Comparison of ENCODE assay signal across 18 cellular contexts in the genomic region with DNA sequence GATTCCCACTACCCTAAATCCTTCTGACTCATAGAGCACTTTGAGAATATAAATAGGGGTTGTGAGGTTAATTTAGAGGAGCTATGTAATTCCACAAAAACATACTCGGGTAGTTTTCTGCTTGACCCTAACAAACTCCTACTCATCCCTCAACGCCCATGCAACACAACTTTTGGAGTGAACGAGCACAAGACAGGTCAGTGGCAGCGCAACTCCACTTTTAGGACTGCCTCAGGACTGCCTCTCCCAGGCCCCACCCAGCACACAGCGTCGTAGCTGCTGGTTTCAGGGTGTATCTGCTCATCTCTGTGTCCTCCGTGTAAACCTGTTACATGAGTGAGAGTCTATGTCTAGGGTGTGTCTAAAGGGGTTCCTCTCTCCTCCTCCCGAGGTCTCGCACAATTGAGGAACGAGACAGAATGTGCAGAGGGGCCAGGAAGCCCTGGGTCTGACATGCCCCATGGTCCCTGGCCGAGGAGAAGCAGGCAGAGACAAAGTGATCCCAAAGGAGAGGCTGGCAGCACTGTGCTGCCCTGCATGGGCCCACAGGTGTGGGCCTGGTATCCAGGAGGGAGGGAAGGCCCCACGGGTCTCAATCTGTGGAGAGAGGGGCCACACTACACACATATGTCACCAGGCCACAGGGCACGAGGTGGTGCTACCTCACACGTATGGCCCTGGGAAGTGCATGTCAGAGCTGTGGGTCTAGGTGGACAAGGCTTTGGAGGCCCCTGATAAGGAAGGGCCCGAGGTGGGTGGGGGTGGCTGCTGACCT. TPM values are rescaled to one million over a fixed set of nuclear protein-coding genes. Genes with fewer than 3 reads are reported as not detected.
DNase-seq lines count a peak whose midpoint lies in the region; ATAC-seq, FAIRE-seq and TF ChIP-seq lines count a peak whose summit lies in the region.
"Had no signal": no experiment of that assay in that cellular context is flagged by ENCODE, and none has a peak within 500 bp of the region (broad histone marks: within the 10 kb centered on the region; RNA-seq: fewer than 3 reads in every experiment).

No MANE protein-coding gene starts in this region.

- peak; percentile 44 for DNase-seq in activated CD8-positive, alpha-beta memory T cell treated with anti-CD3 and anti-CD28 coated beads for 24 hours
- no peak for DNase-seq in activated CD8-positive, alpha-beta memory T cell treated with anti-CD3 and anti-CD28 coated beads, Interleukin-2, amount 50 U/mL, for 4 hours
- DNase-seq in K562 (ENCODE audit: extremely low read depth in 1 of 4, low spot score in 3 of 4) (peak in 3 of 4 experiments; percentile 34 to 40 (median 39)), mesothelial cell of epicardium (ENCODE audit: low spot score in 2 of 2, unreplicated experiment in 2 of 2) (peak; percentile 8 to 26), transverse colon (peak; percentile 4), SKM-1 (lab: John Stamatoyannopoulos, UW; ENCODE audit: unreplicated experiment) (no peak), GF-D8 (lab: John Stamatoyannopoulos, UW) (no peak), HuH-7.5 (ENCODE audit: low spot score) (no peak)
- DNase-seq: activated CD8-positive, alpha-beta T cell treated with anti-CD3 and anti-CD28 coated beads for 36 hours; SHP77 treated with DMSO at 0.1 percent for 48 hours had no signal

- H4K20me1 ChIP-seq in K562 (replicated peaks; ENCODE audit: control insufficient read depth, insufficient read depth, low read length) = no peaks in the 10 kb centered on the region; the same call in none of the 2 replicates

- CTCF ChIA-PET in K562 (lab: Yijun Ruan, JAX; ENCODE audit: low intra/inter-chr PET ratio) = no interaction called here

- no TSS peak for BruUV-seq in K562 (replicated peaks; lab: Mats Ljungman, UMichigan)

- no peak overlapping the region for H3K27ac Mint-ChIP-seq in mesothelial cell of epicardium
- H3K27ac Mint-ChIP-seq: activated CD8-positive, alpha-beta T cell treated with anti-CD3 and anti-CD28 coated beads for 36 hours; progenitor cell of endocrine pancreas had no signal

- H3K4me3 ChIP-seq in K562 (no peak overlapping the region), transverse colon (no peak overlapping the region)
- H3K4me3 ChIP-seq: cardiac muscle cell, gastroesophageal sphincter, tibial nerve had no signal

- no peak; the same call in 2 of the 3 replicates for ATAC-seq in K562
- ATAC-seq: activated CD8-positive, alpha-beta T cell treated with anti-CD3 and anti-CD28 coated beads for 36 hours; activated naive CD4-positive, alpha-beta T cell treated with anti-CD3 and anti-CD28 coated beads, Interleukin-2, amount 50 U/mL, for 72 hours; gastroesophageal sphincter had no signal

- H3K36me3 ChIP-seq in K562 (ENCODE audit: control insufficient read depth, insufficient read depth, low read length) (no peaks in the 10 kb centered on the region), transverse colon (no peaks in the 10 kb centered on the region)
- H3K36me3 ChIP-seq: cardiac muscle cell, gastroesophageal sphincter, tibial nerve had no signal

- no peak overlapping the region for H3K4me3 Mint-ChIP-seq in mesothelial cell of epicardium
- H3K4me3 Mint-ChIP-seq: activated CD8-positive, alpha-beta T cell treated with anti-CD3 and anti-CD28 coated beads for 36 hours had no signal

- WGBS in K562 (ENCODE audit: insufficient coverage, low coverage, missing lambda C conversion rate) = 2% methylated on average over 15 of the region's 15 CpGs
- 71% methylated on average over 15 of the region's 15 CpGs; no CpG with 5 or more reads in 1 of the 2 donors for WGBS in transverse colon (ENCODE audit: low coverage in 1 of 2), 2 donors

- intact Hi-C loops in K562 (cut with micrococcal nuclease) (no loop called here), transverse colon (cut with DNase I; ENCODE audit: low total_unique reads) (no loop called here)

- H3K4me2 ChIP-seq in K562 (ENCODE audit: insufficient read depth, low read length) = no peak overlapping the region

- TF ChIP-seq EP300 in K562 (IDR thresholded peaks at IDR 0.05; ENCODE audit: low read length) = no peak
- no peak for TF ChIP-seq EP300 in transverse colon (IDR thresholded peaks at IDR 0.05; ENCODE audit: low read depth)

- TF ChIP-seq CTCF in K562 (IDR thresholded peaks at IDR 0.05 in 2 of 3, conservative IDR thresholded peaks at IDR 0.05 in 1 of 3; ENCODE audit: insufficient read depth in 2 of 3, low read depth in 1 of 3, low read length in 3 of 3) (no peak), mesothelial cell of epicardium (IDR thresholded peaks at IDR 0.05; ENCODE audit: unreplicated experiment) (no peak), transverse colon (IDR thresholded peaks at IDR 0.05) (no peak)

- POLR2A ChIA-PET in K562 (lab: Yijun Ruan, JAX) = interaction anchor here (0.6 to 1.0 kb wide), 6 partner anchors 11 to 293 kb away, joined by 3 to 5 read pairs (median 3); no protein-coding TSS in a partner anchor

- H3K27me3 ChIP-seq in K562 (ENCODE audit: control insufficient read depth in 2 of 2, insufficient read depth in 2 of 2, low read length in 2 of 2) = peaks cover 42 to 91% of the 10 kb centered on the region in 2 experiments; a peak in 4 of 5 replicates
- peaks cover 4% of the 10 kb centered on the region for H3K27me3 ChIP-seq in transverse colon
- H3K27me3 ChIP-seq: cardiac muscle cell, tibial nerve had no signal

- H3K9me1 ChIP-seq in K562 (ENCODE audit: control insufficient read depth, insufficient read depth, low read length) = no peaks in the 10 kb centered on the region

- H2AFZ ChIP-seq in K562 (ENCODE audit: low read depth, low read length) = no peak overlapping the region

- TF ChIP-seq RAD21 in K562 (CRISPR knock-in tag; conservative IDR thresholded peaks at IDR 0.05 in 1 of 2, IDR thresholded peaks at IDR 0.05 in 1 of 2) = no peak

- H3K79me2 ChIP-seq in K562 (ENCODE audit: control insufficient read depth, insufficient read depth, low read length) = no peaks in the 10 kb centered on the region

- no peaks in the 10 kb centered on the region for H3K9me3 Mint-ChIP-seq in mesothelial cell of epicardium
- H3K9me3 Mint-ChIP-seq: activated CD8-positive, alpha-beta T cell treated with anti-CD3 and anti-CD28 coated beads for 36 hours; activated naive CD4-positive, alpha-beta T cell treated with anti-CD3 and anti-CD28 coated beads, Interleukin-2, amount 50 U/mL, for 72 hours had no signal

- peaks cover 4% of the 10 kb centered on the region for H3K4me1 Mint-ChIP-seq in mesothelial cell of epicardium

- H3K9ac ChIP-seq in K562 (ENCODE audit: insufficient read depth in 1 of 2, low read depth in 2 of 2, low read length in 2 of 2) = peak overlapping the region in 1 of 2 experiments; percentile 31; a peak in 1 of 4 replicates

- no peak for TF ChIP-seq POLR2A in K562 (conservative IDR thresholded peaks at IDR 0.05)
- TF ChIP-seq POLR2A in transverse colon (IDR thresholded peaks at IDR 0.05) = no peak

- FAIRE-seq in K562 (lab: Jason Lieb, UNC) = no peak
- FAIRE-seq: GM19239, HTR-8/SVneo had no signal

- peaks cover 0 to 42% of the 10 kb centered on the region in 2 experiments; a peak in 4 of 5 replicates for H3K4me1 ChIP-seq in K562 (replicated peaks in 1 of 2; ENCODE audit: control insufficient read depth in 2 of 2, insufficient read depth in 2 of 2, low read length in 2 of 2)
- H3K4me1 ChIP-seq in transverse colon = no peaks in the 10 kb centered on the region
- H3K4me1 ChIP-seq: gastroesophageal sphincter had no signal

- no peak overlapping the region for H3K27ac ChIP-seq in K562 (ENCODE audit: extremely low read depth, low read depth, low read length)
- H3K27ac ChIP-seq in transverse colon = no peak overlapping the region
- H3K27ac ChIP-seq: cardiac muscle cell, gastroesophageal sphincter had no signal

- in situ Hi-C loops in K562 (cut with MboI) = no loop called here
- in situ Hi-C loops in transverse colon (cut with MboI; ENCODE audit: low pct_ligation_motif_present in 1 of 4, low pct_unique_long_range_greater_than_20kb in 1 of 4, low sequenced_read_pairs in 3 of 4) = no loop called here

- no peaks in the 10 kb centered on the region for H3K9me3 ChIP-seq in K562 (replicated peaks; ENCODE audit: control insufficient read depth, insufficient read depth, low read depth, low read length)
- no peaks in the 10 kb centered on the region for H3K9me3 ChIP-seq in transverse colon
- H3K9me3 ChIP-seq: gastroesophageal sphincter, tibial nerve had no signal

- no peaks in the 10 kb centered on the region for H3K36me3 Mint-ChIP-seq in mesothelial cell of epicardium
- H3K36me3 Mint-ChIP-seq: activated naive CD4-positive, alpha-beta T cell treated with anti-CD3 and anti-CD28 coated beads, Interleukin-2, amount 50 U/mL, for 72 hours had no signal

- H3K27me3 Mint-ChIP-seq in mesothelial cell of epicardium (ENCODE audit: low read depth) = no peaks in the 10 kb centered on the region
- H3K27me3 Mint-ChIP-seq: activated CD8-positive, alpha-beta T cell treated with anti-CD3 and anti-CD28 coated beads for 36 hours had no signal

TF ChIP-seq in K562, 482 proteins besides CTCF, POLR2A, EP300 and RAD21 (continues in another document):
- peak; percentile 37; the same call in 1 of the 2 replicates for TF ChIP-seq MAX (CRISPR knock-in tag; IDR thresholded peaks at IDR 0.05)

RNA-seq across cellular contexts. Expression of gene CAMK2B, which starts 45.5 kb away (rescaled TPM):
- total RNA-seq in K562 (2011; cell fraction: chromatin; rRNA removed; ENCODE audit: low replicate concordance) = 0.23 TPM in 1 of 2 replicates, not detected in the other
- 0.26 and 0.50 TPM in 2 replicates for total RNA-seq in K562 (2011; cell fraction: nucleolus; rRNA removed)
- total RNA-seq in K562 (2011; cell fraction: nucleoplasm; rRNA removed) = not detected in 2 replicates
- total RNA-seq in K562 (2014; rRNA removed) (0.09 and 0.16 TPM in 2 replicates), K562 (2014; rRNA removed; fragmentation: Illumina TruSeq; extraction: Trizol) (not detected in 2 replicates), K562 (2015; rRNA removed; fragmentation: Illumina TruSeq; extraction: Trizol) (0.04 TPM in 2 replicates), K562 (2021) (0.29 TPM in 1 of 2 replicates, not detected in the other), mesothelial cell of epicardium (1.8 to 1.9 TPM (median 1.9 TPM) in 3 replicates), transverse colon (1 to 10 TPM in 1 of 4 donors, under 1 TPM in 2, not detected in 1; 0.16 to 2.8 (median 0.27) TPM)
- polyA plus RNA-seq in K562 (2011; rRNA removed) (0.04 and 0.12 TPM in 2 replicates), K562 (2014; fragmentation: Illumina TruSeq; extraction: Trizol) (0.07 and 0.10 TPM in 2 replicates), K562 (2014; fragmentation: Nextera tagmentation; extraction: Ambion mirVana) (not detected), K562 (2014; rRNA removed) (0.05 and 0.08 TPM in 2 replicates)
- 0.04 and 0.13 TPM in 2 replicates for polyA plus RNA-seq in K562 (2011; cell fraction: cytosol; rRNA removed)
- 0.10 and 0.18 TPM in 2 replicates for polyA plus RNA-seq in K562 (2011; cell fraction: nucleus; rRNA removed)
- polyA plus RNA-seq in K562 (2012) = 0.09 and 0.18 TPM in 2 replicates
- not detected in 2 replicates for polyA minus RNA-seq in K562 (2011; rRNA and poly(A)+ RNA removed)
- polyA minus RNA-seq in K562 (2011; cell fraction: cytosol; rRNA and poly(A)+ RNA removed) = not detected in 2 replicates
- polyA minus RNA-seq in K562 (2011; cell fraction: nucleus; rRNA and poly(A)+ RNA removed) = not detected in 2 replicates
- total RNA-seq: mononuclear cell had no signal

Comparison
In these comparisons a context has a peak if more than half of its experiments do, and no peak if none do; other contexts are left out.
1. DNase-seq: peak in activated CD8-positive, alpha-beta memory T cell treated with anti-CD3 and anti-CD28 coated beads for 24 hours (single experiment), K562 (3 of 4), mesothelial cell of epicardium (2 of 2) and transverse colon (single experiment); none in activated CD8-positive, alpha-beta memory T cell treated with anti-CD3 and anti-CD28 coated beads, Interleukin-2, amount 50 U/mL, for 4 hours (single experiment), SKM-1 (single experiment), GF-D8 (single experiment) and HuH-7.5 (single experiment).